In genomic region chr2:219569635-219570034, GRCh38 we compare ENCODE assay signal across 8 cellular contexts. TPM values are rescaled to one million over a fixed set of nuclear protein-coding genes. Genes with fewer than 3 reads are reported as not detected.
A peak's percentile ranks its signal among the peaks of the same experiment; 100 is the strongest.
DNase-seq lines count a peak whose midpoint lies in the region; ATAC-seq and TF ChIP-seq lines count a peak whose summit lies in the region.
"Had no signal": no experiment of that assay in that cellular context is flagged by ENCODE, and none has a peak within 500 bp of the region (broad histone marks: within the 10 kb centered on the region; RNA-seq: fewer than 3 reads in every experiment).

No MANE protein-coding gene starts in this region.

- ATAC-seq in PC-3 (no peak), HG03175 (IDR thresholded peaks at IDR 0.05; ENCODE audit: unreplicated experiment) (no peak)

- 91 to 93% methylated on average over 6 of the region's 6 CpGs for WGBS in sigmoid colon, 2 donors

- H3K27me3 ChIP-seq in PC-3 (ENCODE audit: low read length) (no peaks in the 10 kb centered on the region), sigmoid colon (no peaks in the 10 kb centered on the region)

- DNase-seq in PC-3, result no peak
- no peak for DNase-seq in foreskin fibroblast
- no peak for DNase-seq in sigmoid colon
- DNase-seq in DMS153 (lab: John Stamatoyannopoulos, UW), result no peak
- DNase-seq in GDM1 (lab: John Stamatoyannopoulos, UW), result no peak
- DNase-seq: activated CD4-positive, alpha-beta T cell treated with anti-CD3 and anti-CD28 coated beads, Interleukin-2, amount 50 U/mL, for 1 hour had no signal

- no peaks in the 10 kb centered on the region for H4K20me1 ChIP-seq in PC-3 (ENCODE audit: low read length)

- H3K4me3 ChIP-seq in PC-3 (ENCODE audit: low read length), result peak overlapping the region; percentile 72
- peak overlapping the region; percentile 56 to 58 for H3K4me3 ChIP-seq in foreskin fibroblast (ENCODE audit: low read depth in 1 of 2, low read length in 2 of 2)
- H3K4me3 ChIP-seq in sigmoid colon, result peak overlapping the region in 2 of 4 donors; percentile 66

- intact Hi-C loops in PC-3 (cut with micrococcal nuclease), result loop anchor here (2.0 kb wide), 1 partner anchor 73 kb away; no protein-coding TSS in a partner anchor
- intact Hi-C loops in sigmoid colon (cut with DNase I), result loop anchor here (2.0 kb wide), 1 partner anchor 73 kb away; no protein-coding TSS in a partner anchor

- H3K79me2 ChIP-seq in PC-3 (ENCODE audit: low read length), result peaks cover 20% of the 10 kb centered on the region

- TF ChIP-seq EP300 in sigmoid colon (IDR thresholded peaks at IDR 0.05), result no peak

- H3K36me3 ChIP-seq in ES-I3 (ENCODE audit: insufficient read depth, low read length) (peaks cover 4% of the 10 kb centered on the region; the same call in 1 of the 2 replicates), PC-3 (ENCODE audit: low read depth, low read length) (no peaks in the 10 kb centered on the region; the same call in 1 of the 2 replicates), sigmoid colon (peaks cover 0 to 11% (median 0%) of the 10 kb centered on the region in 4 donors)

- peak overlapping the region; percentile 86 for H3K4me2 ChIP-seq in PC-3 (ENCODE audit: low read length)

- H3K9me2 ChIP-seq in PC-3 (replicated peaks; ENCODE audit: low read length), result no peaks in the 10 kb centered on the region

- POLR2A ChIA-PET in PC-3 (lab: Charles Lee; ENCODE audit: unreplicated experiment), result no interaction called here

- peaks cover 36% of the 10 kb centered on the region for H3K4me1 ChIP-seq in ES-I3 (ENCODE audit: insufficient read depth, low read length)
- H3K4me1 ChIP-seq in PC-3 (ENCODE audit: insufficient read depth, low read length), result peaks cover 24% of the 10 kb centered on the region
- H3K4me1 ChIP-seq in sigmoid colon, result peaks cover 0 to 15% (median 13%) of the 10 kb centered on the region in 4 donors

- no peaks in the 10 kb centered on the region for H3K9me3 ChIP-seq in ES-I3 (ENCODE audit: control insufficient read depth, insufficient read depth, low read length)
- H3K9me3 ChIP-seq in PC-3 (ENCODE audit: low read length), result no peaks in the 10 kb centered on the region
- H3K9me3 ChIP-seq in sigmoid colon, result no peaks in the 10 kb centered on the region

- TF ChIP-seq CTCF in PC-3 (conservative IDR thresholded peaks at IDR 0.05; ENCODE audit: low read depth, low read length), result no peak
- no peak for TF ChIP-seq CTCF in foreskin fibroblast (IDR thresholded peaks at IDR 0.05; ENCODE audit: low read depth, low read length)
- no peak for TF ChIP-seq CTCF in sigmoid colon (IDR thresholded peaks at IDR 0.05)

- TF ChIP-seq POLR2A in sigmoid colon (IDR thresholded peaks at IDR 0.05), result no peak

- H2AFZ ChIP-seq in PC-3 (ENCODE audit: low read length), result 0 out of 2 replicates have a peak overlapping the region, but pooled peaks have one; percentile 50

- no peak overlapping the region for H3K27ac ChIP-seq in PC-3 (ENCODE audit: low read length)
- H3K27ac ChIP-seq in sigmoid colon, result peak overlapping the region in 3 of 4 donors; percentile 87 to 91 (median 88)

- H3K9ac ChIP-seq in ES-I3 (ENCODE audit: low read depth, low read length) (peak overlapping the region; percentile 76; the same call in 1 of the 2 replicates), PC-3 (ENCODE audit: low read length) (peak overlapping the region; percentile 74)

- CTCF ChIA-PET in PC-3 (lab: Charles Lee), result no interaction called here

- no peaks in the 10 kb centered on the region for H3F3A ChIP-seq in PC-3 (ENCODE audit: low read length, unreplicated experiment)

- TSS peak; percentile 36 for BruUV-seq in PC-3 (replicated peaks; lab: Mats Ljungman, UMichigan)

RNA-seq across cellular contexts. Expression of gene OBSL1, which starts 1.7 kb away (rescaled TPM):
- total RNA-seq in PC-3 (2014; rRNA removed) (122 and 148 TPM in 2 replicates), sigmoid colon (10 to 100 TPM; 34.6 to 83.6 (median 53.3) TPM)
- polyA plus RNA-seq in sigmoid colon, result 10 to 100 TPM in 1 of 3 donors, 1 to 10 TPM in 2; 2.8 to 15.6 (median 7.8) TPM

RNA-seq across cellular contexts. Expression of gene INHA, which starts 2.5 kb away (rescaled TPM):
- total RNA-seq in PC-3 (2014; rRNA removed), result 1.3 and 1.5 TPM in 2 replicates
- under 1 TPM in 2 of 4 donors, not detected in 2; 0.33 to 0.36 TPM for total RNA-seq in sigmoid colon
- polyA plus RNA-seq in sigmoid colon, result under 1 TPM in 2 of 3 donors, not detected in 1; 0.31 to 0.46 TPM

RNA-seq across cellular contexts. Expression of gene TMEM198, which starts 25.8 kb away (rescaled TPM):
- 1.1 and 5.2 TPM in 2 replicates for total RNA-seq in PC-3 (2014; rRNA removed)
- total RNA-seq in sigmoid colon, result 1 to 10 TPM in 3 of 4 donors, under 1 TPM in 1; 0.71 to 3.0 (median 1.6) TPM
- 1 to 10 TPM in 2 of 3 donors, not detected in 1; 1.2 to 3.9 TPM for polyA plus RNA-seq in sigmoid colon

RNA-seq across cellular contexts. Expression of gene CHPF, which starts 26.0 kb away (rescaled TPM):
- total RNA-seq in PC-3 (2014; rRNA removed) (139 and 210 TPM in 2 replicates), sigmoid colon (10 to 100 TPM; 12.5 to 39.1 (median 23.5) TPM)
- 10 to 100 TPM in 1 of 3 donors, 1 to 10 TPM in 2; 5.5 to 37.3 (median 6.6) TPM for polyA plus RNA-seq in sigmoid colon

RNA-seq across cellular contexts. Expression of gene STK11IP, which starts 28.0 kb away (rescaled TPM):
- total RNA-seq in PC-3 (2014; rRNA removed) (17.7 and 26.4 TPM in 2 replicates), sigmoid colon (10 to 100 TPM in 2 of 4 donors, 1 to 10 TPM in 2; 8.4 to 13.0 (median 10.1) TPM)
- polyA plus RNA-seq in sigmoid colon, result 10 to 100 TPM in 2 of 3 donors, 1 to 10 TPM in 1; 6.9 to 36.7 (median 10.8) TPM
